ENCODE assay signal across 13 cellular contexts in genomic region chr3:46958469-46959168, GRCh38. TPM values are rescaled to one million over a fixed set of nuclear protein-coding genes. Genes with fewer than 3 reads are reported as not detected.
DNase-seq lines count a peak whose midpoint lies in the region; ATAC-seq and TF ChIP-seq lines count a peak whose summit lies in the region.
"Had no signal": no experiment of that assay in that cellular context is flagged by ENCODE, and none has a peak within 500 bp of the region (broad histone marks: within the 10 kb centered on the region; RNA-seq: fewer than 3 reads in every experiment).

No MANE protein-coding gene starts in this region.

- TF ChIP-seq CTCF in hepatocyte (IDR thresholded peaks at IDR 0.05; ENCODE audit: poor library complexity), result no peak

- H3K9me3 Mint-ChIP-seq in T-helper 2 cell treated with Interferon-gamma antibody and Interleukin-4, amounts not matched to agents 5 μg/mL and 100 μg/mL, for 36 hours, result peaks cover 7% of the 10 kb centered on the region
- no peaks in the 10 kb centered on the region for H3K9me3 Mint-ChIP-seq in activated CD4-positive, alpha-beta memory T cell treated with anti-CD3 and anti-CD28 coated beads for 36 hours

- no peak for ATAC-seq in GM21360 (IDR thresholded peaks at IDR 0.05; ENCODE audit: unreplicated experiment)

- POLR2A ChIA-PET in activated CD4-positive, alpha-beta memory T cell treated with anti-CD3 and anti-CD28 coated beads for 36 hours (lab: Charles Lee), result interaction anchor here (0.8 to 4.7 kb wide), 8 partner anchors 11 to 355 kb away, joined by 3 to 29 read pairs (median 4); partner anchors contain the start of genes CCDC12 and NBEAL2

- peaks cover 66% of the 10 kb centered on the region for H3K4me1 ChIP-seq in hepatocyte (ENCODE audit: insufficient read depth)

- peaks cover 79% of the 10 kb centered on the region for H3K4me1 Mint-ChIP-seq in T-helper 2 cell treated with Interferon-gamma antibody and Interleukin-4, amounts not matched to agents 5 μg/mL and 100 μg/mL, for 36 hours (ENCODE audit: low read depth)
- peaks cover 93% of the 10 kb centered on the region for H3K4me1 Mint-ChIP-seq in activated CD4-positive, alpha-beta memory T cell treated with anti-CD3 and anti-CD28 coated beads for 36 hours (ENCODE audit: low read depth)

- H2AFZ ChIP-seq in hepatocyte, result no peak overlapping the region

- H3K4me3 ChIP-seq in hepatocyte (no peak overlapping the region), skin epidermis (no peak overlapping the region)

- no peaks in the 10 kb centered on the region for H3K9me2 ChIP-seq in hepatocyte (replicated peaks; ENCODE audit: insufficient read depth)

- intact Hi-C loops in activated CD4-positive, alpha-beta memory T cell treated with anti-CD3 and anti-CD28 coated beads for 36 hours (cut with micrococcal nuclease), result loop anchor here (1.0 to 5.0 kb wide), 3 partner anchors 10 to 99 kb away; partner anchors contain the start of gene NBEAL2

- H3K79me2 ChIP-seq in hepatocyte, result peaks cover 94% of the 10 kb centered on the region

- peak overlapping the region; percentile 37 for H3K4me3 Mint-ChIP-seq in T-helper 2 cell treated with Interferon-gamma antibody and Interleukin-4, amounts not matched to agents 5 μg/mL and 100 μg/mL, for 36 hours
- H3K4me3 Mint-ChIP-seq in activated CD4-positive, alpha-beta memory T cell treated with anti-CD3 and anti-CD28 coated beads for 36 hours, result peak overlapping the region; percentile 52

- CTCF ChIA-PET in activated CD4-positive, alpha-beta memory T cell treated with anti-CD3 and anti-CD28 coated beads for 36 hours (lab: Charles Lee), result interaction anchor here (0.6 to 2.3 kb wide), 6 partner anchors 11 to 366 kb away, joined by 3 to 9 read pairs (median 4); partner anchors contain the start of gene CCDC12

- no peaks in the 10 kb centered on the region for H3K27me3 ChIP-seq in hepatocyte

- peak overlapping the region; percentile 43 for H3K4me2 ChIP-seq in hepatocyte

- H4K20me1 ChIP-seq in hepatocyte (ENCODE audit: insufficient read depth, poor library complexity, severe bottlenecking), result peaks cover 28% of the 10 kb centered on the region

- H3K27ac ChIP-seq in hepatocyte, result peak overlapping the region; percentile 86
- peak overlapping the region in 17 of 21 experiments; percentile 19 to 84 (median 67) for H3K27ac ChIP-seq in skin epidermis

- peak overlapping the region; percentile 75 for H3K27ac Mint-ChIP-seq in T-helper 2 cell treated with Interferon-gamma antibody and Interleukin-4, amounts not matched to agents 5 μg/mL and 100 μg/mL, for 36 hours
- peak overlapping the region; percentile 92 for H3K27ac Mint-ChIP-seq in activated CD4-positive, alpha-beta memory T cell treated with anti-CD3 and anti-CD28 coated beads for 36 hours

- H3K36me3 Mint-ChIP-seq in T-helper 2 cell treated with Interferon-gamma antibody and Interleukin-4, amounts not matched to agents 5 μg/mL and 100 μg/mL, for 36 hours (ENCODE audit: low read depth), result peaks cover 38% of the 10 kb centered on the region
- peaks cover 12% of the 10 kb centered on the region for H3K36me3 Mint-ChIP-seq in activated CD4-positive, alpha-beta memory T cell treated with anti-CD3 and anti-CD28 coated beads for 36 hours

- no peaks in the 10 kb centered on the region for H3K9me3 ChIP-seq in hepatocyte (ENCODE audit: low read depth)

- WGBS in hepatocyte (ENCODE audit: low lambda C conversion rate, missing lambda C conversion rate), result 23% methylated on average over 9 of the region's 9 CpGs

- H3K27me3 Mint-ChIP-seq in T-helper 2 cell treated with Interferon-gamma antibody and Interleukin-4, amounts not matched to agents 5 μg/mL and 100 μg/mL, for 36 hours (ENCODE audit: low read depth), result no peaks in the 10 kb centered on the region
- no peaks in the 10 kb centered on the region for H3K27me3 Mint-ChIP-seq in activated CD4-positive, alpha-beta memory T cell treated with anti-CD3 and anti-CD28 coated beads for 36 hours

- H3K36me3 ChIP-seq in hepatocyte (replicated peaks; ENCODE audit: insufficient read depth, low read depth), result no peaks in the 10 kb centered on the region

- no peak for DNase-seq in T-helper 2 cell treated with Interferon-gamma antibody and Interleukin-4, amounts not matched to agents 5 μg/mL and 100 μg/mL, for 36 hours (ENCODE audit: low spot score)
- no peak for DNase-seq in T-helper 2 cell
- DNase-seq in activated CD4-positive, alpha-beta memory T cell treated with anti-CD3 and anti-CD28 coated beads for 36 hours, result no peak
- DNase-seq in hepatocyte (ENCODE audit: low spot score), result no peak
- no peak for DNase-seq in NOMO-1 (lab: John Stamatoyannopoulos, UW; ENCODE audit: unreplicated experiment in 2 of 2)
- no peak for DNase-seq in NCI-H526 treated with DMSO at 0.1 percent for 48 hours (lab: John Stamatoyannopoulos, UW)
- DNase-seq: 8988T, left cardiac atrium, NCI-H1417, NCI-H748 treated with DMSO at 0.1 percent for 48 hours, retina had no signal

RNA-seq across cellular contexts. Expression of gene CCDC12, which starts 17.9 kb away (rescaled TPM):
- total RNA-seq in activated CD4-positive, alpha-beta memory T cell treated with anti-CD3 and anti-CD28 coated beads for 36 hours, result 10 to 100 TPM; 44.3 to 49.9 TPM
- total RNA-seq in hepatocyte, result 41.1 and 47.5 TPM in 2 replicates
- polyA plus RNA-seq in hepatocyte, result 78.4 and 107 TPM in 2 replicates

RNA-seq across cellular contexts. Expression of gene NBEAL2, which starts 20.8 kb away (rescaled TPM):
- 100 to 1,000 TPM; 114 to 117 TPM for total RNA-seq in activated CD4-positive, alpha-beta memory T cell treated with anti-CD3 and anti-CD28 coated beads for 36 hours
- 23.6 and 38.6 TPM in 2 replicates for total RNA-seq in hepatocyte
- polyA plus RNA-seq in hepatocyte, result 42.2 and 58.5 TPM in 2 replicates
